ENCODE assay signal across 9 cellular contexts in genomic region chr1:235018161-235018560, GRCh38.
A peak's percentile ranks its signal among the peaks of the same experiment; 100 is the strongest.
DNase-seq lines count a peak whose midpoint lies in the region; ATAC-seq, FAIRE-seq and TF ChIP-seq lines count a peak whose summit lies in the region.
"Had no signal": no experiment of that assay in that cellular context is flagged by ENCODE, and none has a peak within 500 bp of the region (broad histone marks: within the 10 kb centered on the region; RNA-seq: fewer than 3 reads in every experiment).

No MANE protein-coding gene starts in this region.

- H3K9me3 ChIP-seq in CD4-positive, alpha-beta T cell (ENCODE audit: control insufficient read depth, low read length): no peaks in the 10 kb centered on the region

- CTCF ChIA-PET in CD4-positive, alpha-beta T cell (lab: Charles Lee): interaction anchor here (1.0 kb wide), 1 partner anchor 89 kb away, joined by 3 read pairs; no protein-coding TSS in a partner anchor

- peaks cover 26% of the 10 kb centered on the region for H3K4me1 Mint-ChIP-seq in CD4-positive, alpha-beta T cell (ENCODE audit: low read depth)

- 42 to 56% methylated on average over 3 of the region's 3 CpGs for WGBS in lower leg skin, 2 donors

- H3K9me3 Mint-ChIP-seq in CD4-positive, alpha-beta T cell: peaks cover 3% of the 10 kb centered on the region

- H3K4me3 ChIP-seq in AG09309 (ENCODE audit: control insufficient read depth, low read depth, low read length) (no peak overlapping the region), astrocyte of the spinal cord (ENCODE audit: low read depth, low read length) (no peak overlapping the region), lower leg skin (ENCODE audit: low read depth, poor library complexity, severe bottlenecking) (no peak overlapping the region)

- ATAC-seq in GM19463 (IDR thresholded peaks at IDR 0.05; ENCODE audit: unreplicated experiment): no peak
- no peak for ATAC-seq in GM21423 (IDR thresholded peaks at IDR 0.05; ENCODE audit: unreplicated experiment)
- no peak for ATAC-seq in CD4-positive, alpha-beta T cell (ENCODE audit: poor library complexity)

- H3K4me3 Mint-ChIP-seq in CD4-positive, alpha-beta T cell: no peak overlapping the region

- no peak for TF ChIP-seq CTCF in AG09309 (IDR thresholded peaks at IDR 0.05; ENCODE audit: control insufficient read depth, insufficient read depth, low read depth, low read length, missing control alignments)
- TF ChIP-seq CTCF in astrocyte of the spinal cord (IDR thresholded peaks at IDR 0.05; ENCODE audit: low read depth, low read length): no peak
- TF ChIP-seq CTCF in lower leg skin (IDR thresholded peaks at IDR 0.05): no peak
- no peak for TF ChIP-seq CTCF in CD4-positive, alpha-beta T cell (IDR thresholded peaks at IDR 0.05)

- no peak for FAIRE-seq in HTR-8/SVneo (lab: Jason Lieb, UNC)

- no peaks in the 10 kb centered on the region for H3K27me3 Mint-ChIP-seq in CD4-positive, alpha-beta T cell

- in situ Hi-C loops in astrocyte of the spinal cord (cut with HindIII; ENCODE audit: low sequenced_read_pairs): no loop called here

- no peaks in the 10 kb centered on the region for H3K36me3 Mint-ChIP-seq in CD4-positive, alpha-beta T cell (ENCODE audit: low read depth)

- intact Hi-C loops in lower leg skin (cut with DNase I; ENCODE audit: low total_unique reads): no loop called here
- intact Hi-C loops in CD4-positive, alpha-beta T cell (cut with DNase I, micrococcal nuclease): loop anchor here (5.0 to 10.0 kb wide), 2 partner anchors 253 to 421 kb away; no protein-coding TSS in a partner anchor

- H3K27me3 ChIP-seq in CD4-positive, alpha-beta T cell (ENCODE audit: control insufficient read depth, insufficient read depth, low read length): no peaks in the 10 kb centered on the region

- no peak for TF ChIP-seq POLR2A in lower leg skin (IDR thresholded peaks at IDR 0.05)

- no peak overlapping the region for H3K27ac ChIP-seq in CD4-positive, alpha-beta T cell (ENCODE audit: low read depth, low read length)

- DNase-seq in AG09309 (ENCODE audit: low read depth) (peak; percentile 94), HTR-8/SVneo (ENCODE audit: insufficient read length, low spot score) (peak; percentile 39), astrocyte of the spinal cord (ENCODE audit: low read depth, low spot score) (peak; percentile 98), lower leg skin (ENCODE audit: low spot score in 2 of 2) (peak; percentile 63 to 88), NCI-H1092 treated with DMSO at 0.1 percent for 48 hours (lab: John Stamatoyannopoulos, UW) (no peak)
- no peak for DNase-seq in CD4-positive, alpha-beta T cell
- DNase-seq: retina had no signal

- H3K27ac Mint-ChIP-seq in CD4-positive, alpha-beta T cell: no peak overlapping the region

- POLR2A ChIA-PET in CD4-positive, alpha-beta T cell (lab: Charles Lee): no interaction called here

Comparison
In these comparisons a context has a peak if more than half of its experiments do, and no peak if none do; other contexts are left out.
1. DNase-seq: peak in AG09309 (single experiment), HTR-8/SVneo (single experiment), astrocyte of the spinal cord (single experiment) and lower leg skin (2 of 2); none in CD4-positive, alpha-beta T cell (0 of 10) and NCI-H1092 treated with DMSO at 0.1 percent for 48 hours (single experiment).